ENCODE assay signal across 31 cellular contexts in the genomic region with DNA sequence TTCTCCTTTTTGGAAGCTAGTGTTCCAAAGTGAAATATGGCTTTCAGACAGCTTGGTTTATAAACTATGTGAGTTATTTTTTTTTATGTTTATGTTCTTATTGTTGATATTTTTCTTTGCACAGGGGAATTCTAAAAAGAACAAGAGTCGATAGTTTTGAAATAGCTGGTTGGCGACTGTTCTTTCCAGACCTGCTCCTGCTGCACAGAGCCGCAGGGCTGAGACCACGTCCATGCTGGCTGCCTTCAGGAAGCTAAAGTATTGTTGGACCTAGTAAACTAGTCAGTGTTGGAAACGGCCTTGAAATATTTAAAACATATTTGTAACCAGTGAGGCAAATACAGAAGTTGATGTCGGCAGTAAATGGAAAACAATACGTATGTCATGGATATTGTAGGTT. TPM values are rescaled to one million over a fixed set of nuclear protein-coding genes. Genes with fewer than 3 reads are reported as not detected.
DNase-seq lines count a peak whose midpoint lies in the region; ATAC-seq and TF ChIP-seq lines count a peak whose summit lies in the region.
"Had no signal": no experiment of that assay in that cellular context is flagged by ENCODE, and none has a peak within 500 bp of the region (broad histone marks: within the 10 kb centered on the region; RNA-seq: fewer than 3 reads in every experiment).

No MANE protein-coding gene starts in this region.

- DNase-seq in left ventricle myocardium superior (no peak), heart right ventricle (no peak), fibroblast of pulmonary artery (ENCODE audit: low read depth) (peak; percentile 43), sciatic nerve (ENCODE audit: low spot score) (no peak), SKM-1 (lab: John Stamatoyannopoulos, UW; ENCODE audit: unreplicated experiment) (no peak)
- no peak for DNase-seq in activated CD4-positive, alpha-beta T cell treated with anti-CD3 and anti-CD28 coated beads, Interleukin-2, amount 50 U/mL, for 1 hour
- DNase-seq: activated CD4-positive, alpha-beta T cell treated with anti-CD3 and anti-CD28 coated beads for 4 hours; activated CD8-positive, alpha-beta memory T cell treated with anti-CD3 and anti-CD28 coated beads for 24 hours; activated effector memory CD4-positive, alpha-beta T cell treated with Interleukin-2 at 50 U/mL for 16 hours; activated naive CD8-positive, alpha-beta T cell treated with anti-CD3 and anti-CD28 coated beads for 36 hours; DMS153; foreskin keratinocyte; hypothalamus; immature natural killer cell; mesendoderm; naive B cell; NCI-H1105 treated with DMSO at 0.1 percent for 48 hours; NCI-H2029; NCI-H526; NK-92 treated with Interleukin-12 subunit alpha and Interleukin-12 subunit beta, amount 100 ng/mL, for 24 hours; PC-9; psoas muscle; SHP77; small intestine; stimulated activated CD4-positive, alpha-beta T cell treated with anti-CD3 and anti-CD28 coated beads, Interleukin-1b, Interleukin-23, amount 100 ng/mL, for 48 hours; stimulated activated CD8-positive, alpha-beta memory T cell treated with anti-CD3 and anti-CD28 coated beads, Interleukin-4, amount 100 ng/mL, for 48 hours; substantia nigra had no signal

- H3K4me1 ChIP-seq in heart right ventricle: peaks cover 0 to 21% (median 10%) of the 10 kb centered on the region in 9 donors
- H3K4me1 ChIP-seq: A549, psoas muscle had no signal

- H3K4me3 ChIP-seq in heart right ventricle (no peak overlapping the region), fibroblast of pulmonary artery (replicated peaks; ENCODE audit: low read depth, low read length) (no peak overlapping the region)
- H3K4me3 ChIP-seq: A549, GM23338, PC-9, psoas muscle had no signal

- no peaks in the 10 kb centered on the region for H3K27me3 ChIP-seq in heart right ventricle
- H3K27me3 ChIP-seq: foreskin keratinocyte had no signal

- TF ChIP-seq CTCF in heart right ventricle (IDR thresholded peaks at IDR 0.05) (no peak), fibroblast of pulmonary artery (IDR thresholded peaks at IDR 0.05; ENCODE audit: low read length, missing control alignments) (no peak)

- 73 to 77% methylated on average over 7 of the region's 7 CpGs for WGBS in heart right ventricle, 2 donors

- intact Hi-C loops in left ventricle myocardium superior (cut with micrococcal nuclease) (no loop called here), heart right ventricle (cut with DNase I) (loop anchor here in 4 of 10 donors (5.0 to 10.0 kb wide), 2 partner anchors 70 to 73 kb away; no protein-coding TSS in a partner anchor), sciatic nerve (cut with DNase I) (no loop called here)

- H3K27ac ChIP-seq in heart right ventricle: peak overlapping the region in 4 of 10 donors; percentile 6 to 45 (median 30)
- H3K27ac ChIP-seq: A549, foreskin keratinocyte, PC-9, psoas muscle had no signal

- peak; percentile 48 for ATAC-seq in left ventricle myocardium superior
- ATAC-seq in heart right ventricle: no peak
- peak; percentile 79 for ATAC-seq in sciatic nerve
- ATAC-seq in HG02571 (IDR thresholded peaks at IDR 0.05; ENCODE audit: unreplicated experiment): no peak
- no peak for ATAC-seq in GM21515 (IDR thresholded peaks at IDR 0.05; ENCODE audit: unreplicated experiment)
- ATAC-seq: A549, foreskin keratinocyte, GM23338, psoas muscle had no signal

- no peaks in the 10 kb centered on the region for H3K9me3 ChIP-seq in heart right ventricle
- H3K9me3 ChIP-seq: A549, psoas muscle had no signal

- peaks cover 0 to 100% (median 19%) of the 10 kb centered on the region in 9 donors for H3K36me3 ChIP-seq in heart right ventricle

RNA-seq across cellular contexts. Expression of a gene that starts 15.4 kb away (rescaled TPM):
- total RNA-seq in left ventricle myocardium superior (6.7 TPM), heart right ventricle (1 to 10 TPM; 2.8 to 8.9 (median 4.5) TPM), sciatic nerve (55.3 TPM)
- polyA plus RNA-seq in heart right ventricle: 1 to 10 TPM; 2.2 to 4.5 TPM

Comparison
In these comparisons a context has a peak if more than half of its experiments do, and no peak if none do; other contexts are left out.
1. ATAC-seq: peak in left ventricle myocardium superior (single experiment) and sciatic nerve (single experiment); none in heart right ventricle (0 of 8), HG02571 (single experiment) and GM21515 (single experiment).